ENCODE assay signal across 8 cellular contexts in genomic region chr9:1986341-1986740, GRCh38.
"Had no signal": no experiment of that assay in that cellular context is flagged by ENCODE, and none has a peak within 500 bp of the region (broad histone marks: within the 10 kb centered on the region; RNA-seq: fewer than 3 reads in every experiment).

No MANE protein-coding gene starts in this region.

- H3K4me3 ChIP-seq: GM12878 had no signal

- DNase-seq: GDM1, GF-D8 had no signal

- ATAC-seq: GM12878 had no signal

- FAIRE-seq: G401.6, GM12878, GM12891, GM12892, GM18507, GM19239 had no signal
